ENCODE assay signal across 8 cellular contexts in genomic region chr11:67420147-67420645, GRCh38. TPM values are rescaled to one million over a fixed set of nuclear protein-coding genes. Genes with fewer than 3 reads are reported as not detected.
DNase-seq lines count a peak whose midpoint lies in the region; ATAC-seq and TF ChIP-seq lines count a peak whose summit lies in the region.

No MANE protein-coding gene starts in this region.

- H3K9ac ChIP-seq in parathyroid adenoma, result no peak overlapping the region

- TSS peak; percentile 19 for BruUV-seq in Calu3 (replicated peaks; lab: Mats Ljungman, UMichigan)

- H3K9me3 ChIP-seq in parathyroid adenoma (ENCODE audit: control insufficient read depth, low read length), result no peaks in the 10 kb centered on the region

- H3K79me2 ChIP-seq in parathyroid adenoma, result no peaks in the 10 kb centered on the region

- no peak for TF ChIP-seq CTCF in Calu3 (IDR thresholded peaks at IDR 0.05; ENCODE audit: unreplicated experiment)
- no peak for TF ChIP-seq CTCF in RWPE1 (conservative IDR thresholded peaks at IDR 0.05; ENCODE audit: low read depth)
- TF ChIP-seq CTCF in parathyroid adenoma (IDR thresholded peaks at IDR 0.05), result no peak

- peaks cover 26% of the 10 kb centered on the region for H3K4me1 Mint-ChIP-seq in Calu3 (ENCODE audit: low read depth, unreplicated experiment)

- no peaks in the 10 kb centered on the region for H3K27me3 ChIP-seq in parathyroid adenoma (ENCODE audit: control insufficient read depth, insufficient read depth, low read length)

- intact Hi-C loops in Calu3 (cut with micrococcal nuclease; ENCODE audit: unreplicated experiment), result loop anchor here (10.0 kb wide), 1 partner anchor 85 kb away; the partner anchor contains the start of genes CDK2AP2 and PITPNM1

- no peaks in the 10 kb centered on the region for H3K9me3 Mint-ChIP-seq in Calu3 (ENCODE audit: low read depth, unreplicated experiment)

- POLR2A ChIA-PET in RWPE1 (lab: Yijun Ruan, JAX; ENCODE audit: low non-redundant PET), result no interaction called here

- no peak overlapping the region for H3K27ac Mint-ChIP-seq in Calu3 (ENCODE audit: unreplicated experiment)

- peak overlapping the region; percentile 81 for H3K4me3 Mint-ChIP-seq in Calu3 (ENCODE audit: low read depth, unreplicated experiment)

- peaks cover 16% of the 10 kb centered on the region for H3K27me3 Mint-ChIP-seq in Calu3 (ENCODE audit: unreplicated experiment)

- peak overlapping the region; percentile 68 for H3K4me2 ChIP-seq in parathyroid adenoma (ENCODE audit: low read length)

- peaks cover 29% of the 10 kb centered on the region for H3K36me3 Mint-ChIP-seq in Calu3 (ENCODE audit: insufficient read depth, unreplicated experiment)

- H3K4me1 ChIP-seq in parathyroid adenoma, result peaks cover 16% of the 10 kb centered on the region

- H3K4me3 ChIP-seq in parathyroid adenoma (ENCODE audit: low read depth, low read length), result peak overlapping the region; percentile 43

- no peaks in the 10 kb centered on the region for H3K36me3 ChIP-seq in parathyroid adenoma (ENCODE audit: control insufficient read depth, insufficient read depth, low read length)

- no peak for ATAC-seq in HG03045 (IDR thresholded peaks at IDR 0.05; ENCODE audit: unreplicated experiment)
- ATAC-seq in HG03521 (IDR thresholded peaks at IDR 0.05; ENCODE audit: unreplicated experiment), result no peak
- no peak for ATAC-seq in HG03139 (IDR thresholded peaks at IDR 0.05; ENCODE audit: unreplicated experiment)

- CTCF ChIA-PET in Calu3 (lab: Charles Lee), result interaction anchor here (0.5 to 2.4 kb wide), 3 partner anchors 18 to 33 kb away, joined by 3 to 6 read pairs (median 4); partner anchors contain the start of genes PPP1CA and RAD9A
- CTCF ChIA-PET in RWPE1 (lab: Yijun Ruan, JAX), result interaction anchor here (1.7 kb wide), 1 partner anchor 38 kb away, joined by 5 read pairs; no protein-coding TSS in a partner anchor

- peak overlapping the region; percentile 83 for H3K27ac ChIP-seq in RWPE1
- peak overlapping the region; percentile 38 for H3K27ac ChIP-seq in epithelial cell of prostate
- peak overlapping the region; percentile 64 for H3K27ac ChIP-seq in parathyroid adenoma

- no peak overlapping the region for H2AFZ ChIP-seq in parathyroid adenoma

- DNase-seq in Calu3, result no peak
- no peak for DNase-seq in RWPE1 (ENCODE audit: low spot score)
- no peak for DNase-seq in epithelial cell of prostate (ENCODE audit: low read depth, low spot score)
- no peak for DNase-seq in NCI-H446 treated with DMSO at 0.1 percent for 48 hours (lab: John Stamatoyannopoulos, UW)

RNA-seq across cellular contexts. Expression of gene CARNS1, which starts 4.7 kb away (rescaled TPM):
- total RNA-seq in Calu3 (2022), result 0.10 TPM in 1 of 2 replicates, not detected in the other

RNA-seq across cellular contexts. Expression of gene RPS6KB2, which starts 8.1 kb away (rescaled TPM):
- 44.3 and 47.5 TPM in 2 replicates for total RNA-seq in Calu3 (2022)

RNA-seq across cellular contexts. Expression of gene TBC1D10C, which starts 16.3 kb away (rescaled TPM):
- total RNA-seq in Calu3 (2022), result not detected in 2 replicates

RNA-seq across cellular contexts. Expression of gene PTPRCAP, which starts 17.3 kb away (rescaled TPM):
- 0.51 and 1.3 TPM in 2 replicates for total RNA-seq in Calu3 (2022)

RNA-seq across cellular contexts. Expression of gene PPP1CA, which starts 18.5 kb away (rescaled TPM):
- 179 and 180 TPM in 2 replicates for total RNA-seq in Calu3 (2022)
